ENCODE assay signal across 8 cellular contexts in the genomic region with DNA sequence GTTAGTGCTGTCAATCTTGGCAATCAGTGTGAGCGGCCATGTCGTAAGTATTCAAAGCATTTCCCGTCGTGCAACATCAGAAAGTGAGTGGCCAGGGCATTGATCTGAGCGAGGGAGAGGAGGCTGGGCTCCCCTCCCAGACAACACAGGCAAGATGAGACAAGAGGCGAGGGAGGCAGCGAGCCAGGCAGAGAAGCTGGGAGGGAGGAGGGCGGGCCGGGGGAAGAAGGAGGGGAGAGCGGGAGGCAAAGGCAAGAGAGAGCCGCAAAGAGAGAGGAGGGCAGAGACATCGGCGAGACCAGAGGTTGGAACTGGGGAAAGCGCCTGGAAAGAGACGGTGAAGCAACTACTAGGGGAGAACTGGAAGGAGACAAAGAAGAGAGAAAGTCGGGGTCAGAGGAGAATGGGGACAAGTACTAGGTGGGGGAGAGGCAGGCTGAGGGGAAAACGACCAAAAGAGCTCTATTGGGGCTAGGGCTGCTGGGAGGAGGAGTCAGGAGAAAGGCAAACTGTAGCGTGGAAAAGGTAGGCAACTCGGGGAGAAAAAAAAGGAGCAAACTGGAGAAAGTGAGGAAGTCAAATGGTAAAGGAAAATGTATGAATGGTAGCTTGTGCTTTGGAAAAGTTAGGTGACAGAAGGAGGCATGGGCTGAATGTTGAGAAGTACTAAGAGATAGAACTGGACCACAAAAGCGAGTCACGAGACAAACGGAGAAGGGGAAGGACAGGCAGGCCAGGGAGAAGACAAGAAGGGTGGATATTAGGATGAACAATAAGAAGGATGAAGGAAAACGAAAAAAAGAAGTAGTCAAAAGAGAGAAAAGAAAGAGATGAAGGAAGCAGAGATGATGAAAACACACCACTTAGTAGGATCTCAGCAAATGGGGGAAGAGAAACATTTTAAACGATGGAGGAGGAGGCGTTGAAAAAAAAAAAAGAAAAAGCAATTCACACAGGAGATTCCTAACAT.
DNase-seq lines count a peak whose midpoint lies in the region; ATAC-seq lines count a peak whose summit lies in the region.

No MANE protein-coding gene starts in this region.

- DNase-seq in DMS153 treated with DMSO at 0.1 percent for 48 hours (lab: John Stamatoyannopoulos, UW; ENCODE audit: unreplicated experiment): peak; percentile 87
- peak; percentile 81 for DNase-seq in NCI-H345 (lab: John Stamatoyannopoulos, UW)
- DNase-seq in effector memory CD4-positive, alpha-beta T cell: no peak
- DNase-seq in medulla oblongata (ENCODE audit: extremely low spot score): peak; percentile 80
- peak; percentile 64 to 81 for DNase-seq in aorta
- no peak for DNase-seq in NK-92 treated with Interleukin-12 subunit alpha and Interleukin-12 subunit beta, amount 100 ng/mL, for 24 hours (lab: John Stamatoyannopoulos, UW)
- no peak for DNase-seq in activated CD4-positive, alpha-beta T cell treated with anti-CD3 and anti-CD28 coated beads for 36 hours

- peaks cover 32% of the 10 kb centered on the region for H3K4me1 Mint-ChIP-seq in activated CD4-positive, alpha-beta T cell treated with anti-CD3 and anti-CD28 coated beads for 36 hours

- POLR2A ChIA-PET in activated CD4-positive, alpha-beta T cell treated with anti-CD3 and anti-CD28 coated beads for 36 hours (lab: Charles Lee): no interaction called here

- ATAC-seq in aorta (ENCODE audit: low FRiP score): no peak
- ATAC-seq in HG03521 (IDR thresholded peaks at IDR 0.05; ENCODE audit: unreplicated experiment): no peak
- no peak for ATAC-seq in activated CD4-positive, alpha-beta T cell treated with anti-CD3 and anti-CD28 coated beads for 36 hours

- H3K4me3 ChIP-seq in effector memory CD4-positive, alpha-beta T cell (ENCODE audit: insufficient read depth, low read depth, low read length, poor library complexity, severe bottlenecking): peak overlapping the region; percentile 46
- peak overlapping the region; percentile 14 to 24 for H3K4me3 ChIP-seq in aorta (ENCODE audit: low read length in 2 of 2)

- H3K27ac Mint-ChIP-seq in activated CD4-positive, alpha-beta T cell treated with anti-CD3 and anti-CD28 coated beads for 36 hours: no peak overlapping the region

- 26 to 27% methylated on average over 25 of the region's 25 CpGs for WGBS in aorta, 2 donors

- H3K27me3 Mint-ChIP-seq in activated CD4-positive, alpha-beta T cell treated with anti-CD3 and anti-CD28 coated beads for 36 hours: peaks cover 54% of the 10 kb centered on the region

- CTCF ChIA-PET in activated CD4-positive, alpha-beta T cell treated with anti-CD3 and anti-CD28 coated beads for 36 hours (lab: Charles Lee): interaction anchor here (0.5 kb wide), 1 partner anchor 130 kb away, joined by 5 read pairs; no protein-coding TSS in a partner anchor

- no peak overlapping the region for H3K4me3 Mint-ChIP-seq in activated CD4-positive, alpha-beta T cell treated with anti-CD3 and anti-CD28 coated beads for 36 hours

- H3K27ac ChIP-seq in effector memory CD4-positive, alpha-beta T cell (ENCODE audit: insufficient read depth, low read length, poor library complexity, severe bottlenecking): no peak overlapping the region
- peak overlapping the region in 1 of 2 donors; percentile 7 for H3K27ac ChIP-seq in aorta (ENCODE audit: low read depth in 1 of 2, low read length in 2 of 2)

- H3K27me3 ChIP-seq in effector memory CD4-positive, alpha-beta T cell (replicated peaks; ENCODE audit: control insufficient read depth, insufficient read depth, low read length, poor library complexity, severe bottlenecking): peaks cover 77% of the 10 kb centered on the region
- peaks cover 0 to 2% of the 10 kb centered on the region in 2 donors for H3K27me3 ChIP-seq in aorta (ENCODE audit: control insufficient read depth in 1 of 2, insufficient read depth in 2 of 2, low read length in 1 of 2)

- no peaks in the 10 kb centered on the region for H3K36me3 ChIP-seq in effector memory CD4-positive, alpha-beta T cell (ENCODE audit: control insufficient read depth, insufficient read depth, low read length)
- H3K36me3 ChIP-seq in aorta (ENCODE audit: control insufficient read depth in 1 of 2, insufficient read depth in 2 of 2, low read length in 1 of 2): no peaks in the 10 kb centered on the region

- H3K4me1 ChIP-seq in effector memory CD4-positive, alpha-beta T cell (ENCODE audit: control insufficient read depth, insufficient read depth, low read length, poor library complexity, severe bottlenecking): peaks cover 31% of the 10 kb centered on the region
- H3K4me1 ChIP-seq in aorta (ENCODE audit: control insufficient read depth in 1 of 2, insufficient read depth in 2 of 2, low read length in 2 of 2): no peaks in the 10 kb centered on the region

- intact Hi-C loops in aorta (cut with DNase I): loop anchor here (2.0 to 10.0 kb wide), 3 partner anchors 703 to 957 kb away; no protein-coding TSS in a partner anchor
- intact Hi-C loops in activated CD4-positive, alpha-beta T cell treated with anti-CD3 and anti-CD28 coated beads for 36 hours (cut with DNase I, micrococcal nuclease): loop anchor here (5.0 to 10.0 kb wide), 3 partner anchors 416 to 1633 kb away; a partner anchor contains a TSS

- H3K9me3 Mint-ChIP-seq in activated CD4-positive, alpha-beta T cell treated with anti-CD3 and anti-CD28 coated beads for 36 hours (ENCODE audit: low read depth): no peaks in the 10 kb centered on the region

- H3K9me3 ChIP-seq in effector memory CD4-positive, alpha-beta T cell (ENCODE audit: control insufficient read depth, low read length): no peaks in the 10 kb centered on the region
- H3K9me3 ChIP-seq in aorta (ENCODE audit: control insufficient read depth, low read length): no peaks in the 10 kb centered on the region

- peaks cover 2% of the 10 kb centered on the region for H3K36me3 Mint-ChIP-seq in activated CD4-positive, alpha-beta T cell treated with anti-CD3 and anti-CD28 coated beads for 36 hours (ENCODE audit: low read depth)

Comparison
In these comparisons a context has a peak if more than half of its experiments do, and no peak if none do; other contexts are left out.
1. DNase-seq: peak in DMS153 treated with DMSO at 0.1 percent for 48 hours (single experiment), NCI-H345 (single experiment), medulla oblongata (single experiment) and aorta (2 of 2); none in effector memory CD4-positive, alpha-beta T cell (0 of 3), NK-92 treated with Interleukin-12 subunit alpha and Interleukin-12 subunit beta, amount 100 ng/mL, for 24 hours (single experiment) and activated CD4-positive, alpha-beta T cell treated with anti-CD3 and anti-CD28 coated beads for 36 hours (single experiment).